21 cellular contexts compared by ENCODE assay signal in the genomic region with DNA sequence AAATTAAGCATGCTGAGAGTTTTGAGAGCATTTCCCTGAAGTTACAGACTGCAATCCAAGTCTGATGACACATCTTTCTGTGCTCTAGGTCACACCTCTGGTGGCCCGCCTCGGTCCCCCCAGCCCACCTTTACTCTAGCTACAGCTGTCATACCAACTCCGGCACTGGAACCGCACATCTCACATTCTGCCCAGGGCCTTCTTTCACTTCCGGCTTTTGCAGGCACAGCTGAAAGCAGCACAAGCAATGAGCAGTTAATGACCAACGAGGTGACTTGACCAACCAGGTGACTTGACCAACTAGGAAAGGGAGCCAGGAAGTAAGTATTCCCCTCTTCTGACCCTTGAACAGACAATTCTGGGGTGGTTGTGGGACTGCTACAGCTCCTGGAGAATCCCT.
"Had no signal": no experiment of that assay in that cellular context is flagged by ENCODE, and none has a peak within 500 bp of the region (broad histone marks: within the 10 kb centered on the region; RNA-seq: fewer than 3 reads in every experiment).

No MANE protein-coding gene starts in this region.

- H3K79me2 ChIP-seq: hepatocyte, parathyroid adenoma had no signal

- H3K36me3 ChIP-seq: prostate gland, spleen, tibial artery, upper lobe of right lung had no signal

- H3K4me2 ChIP-seq: hepatocyte had no signal

- H3K9me3 ChIP-seq: prostate gland, upper lobe of right lung had no signal

- H3K27ac ChIP-seq: dorsolateral prefrontal cortex, hepatocyte, parathyroid adenoma, prostate gland, spleen, tibial artery, upper lobe of right lung had no signal

- H3K9ac ChIP-seq: parathyroid adenoma had no signal

- H3K27me3 ChIP-seq: hepatocyte, upper lobe of right lung had no signal

- DNase-seq: cortex of kidney; dorsolateral prefrontal cortex; effector CD8-positive, alpha-beta T cell; foreskin melanocyte; head of caudate nucleus; mammary epithelial cell; naive thymus-derived CD4-positive, alpha-beta T cell; nephron progenitor cell; retina; spleen; stimulated activated CD4-positive, alpha-beta T cell treated with anti-CD3 and anti-CD28 coated beads, Interleukin-15, amount 100 ng/mL, for 24 hours; stimulated activated CD4-positive, alpha-beta T cell treated with anti-CD3 and anti-CD28 coated beads, Interleukin-1b, Interleukin-23, amount 100 ng/mL, for 48 hours; stimulated activated CD4-positive, alpha-beta T cell treated with anti-CD3 and anti-CD28 coated beads, Interleukin-4, amount 100 ng/mL, for 24 hours; tibial artery; upper lobe of right lung had no signal

- ATAC-seq: left lobe of liver; naive thymus-derived CD4-positive, alpha-beta T cell; sciatic nerve; stimulated activated memory B cell treated with anti-CD40 and anti-IgM and Interleukin-4, amounts not matched to agents 10 μg/mL and 1 μg/mL and 100 μg/mL, for 72 hours; upper lobe of right lung had no signal

- H2AFZ ChIP-seq: hepatocyte, parathyroid adenoma had no signal

- H3K4me1 ChIP-seq: parathyroid adenoma, prostate gland, spleen, tibial artery, upper lobe of right lung had no signal

- H3K4me3 ChIP-seq: dorsolateral prefrontal cortex, hepatocyte, prostate gland, spleen, tibial artery, upper lobe of right lung had no signal
